8 cellular contexts compared by ENCODE assay signal in genomic region chr10:6579904-6580278, GRCh38. TPM values are rescaled to one million over a fixed set of nuclear protein-coding genes. Genes with fewer than 3 reads are reported as not detected.
DNase-seq lines count a peak whose midpoint lies in the region; ATAC-seq and TF ChIP-seq lines count a peak whose summit lies in the region.

TSS of gene PRKCQ (minus strand) at chr10:6580276. CDS start at chr10:6515135, 65,141 bp downstream.

- peak within 1 kb of the TSS; percentile 96 for H3K4me3 Mint-ChIP-seq in endothelial cell (ENCODE audit: unreplicated experiment)
- peak within 1 kb of the TSS; percentile 91 for H3K4me3 Mint-ChIP-seq in nephron progenitor cell

- peak; percentile 79 for ATAC-seq in Panc1
- no peak for ATAC-seq in GM18861 (IDR thresholded peaks at IDR 0.05; ENCODE audit: unreplicated experiment)

- H3K36me3 Mint-ChIP-seq in endothelial cell (ENCODE audit: low read depth, unreplicated experiment) = no peaks in the 10 kb centered on the region
- peaks cover 30% of the 10 kb centered on the region for H3K36me3 Mint-ChIP-seq in nephron progenitor cell (ENCODE audit: low read depth)

- H3K27me3 Mint-ChIP-seq in endothelial cell (ENCODE audit: unreplicated experiment) = peaks cover 9% of the 10 kb centered on the region
- peaks cover 19% of the 10 kb centered on the region for H3K27me3 Mint-ChIP-seq in nephron progenitor cell (ENCODE audit: low read depth, poor library complexity)

- in situ Hi-C loops in HAP-1 (cut with MboI; ENCODE audit: low sequenced_read_pairs) = no loop called here
- in situ Hi-C loops in Panc1 (cut with HindIII; ENCODE audit: low pct_unique_long_range_greater_than_20kb, low sequenced_read_pairs) = no loop called here

- POLR2A ChIA-PET in Panc1 (lab: Charles Lee) = interaction anchor here (0.5 kb wide), 1 partner anchor 872 kb away, joined by 5 read pairs; no protein-coding TSS in a partner anchor

- H3K27ac Mint-ChIP-seq in endothelial cell (ENCODE audit: unreplicated experiment) (peak within 1 kb of the TSS; percentile 78), nephron progenitor cell (no peak within 1 kb of the TSS)

- no TSS peak for BruUV-seq in Panc1 (replicated peaks; lab: Mats Ljungman, UMichigan)

- peaks cover 60% of the 10 kb centered on the region for H3K4me1 Mint-ChIP-seq in endothelial cell (ENCODE audit: unreplicated experiment)
- peaks cover 35% of the 10 kb centered on the region for H3K4me1 Mint-ChIP-seq in nephron progenitor cell

- CTCF ChIA-PET in Panc1 (lab: Charles Lee) = no interaction called here

- H3K9me3 Mint-ChIP-seq in endothelial cell (ENCODE audit: unreplicated experiment) (no peaks in the 10 kb centered on the region), nephron progenitor cell (no peaks in the 10 kb centered on the region)

- no peaks in the 10 kb centered on the region for H3K9me3 ChIP-seq in HAP-1
- no peaks in the 10 kb centered on the region for H3K9me3 ChIP-seq in Panc1 (ENCODE audit: control insufficient read depth, insufficient read depth, low read depth, low read length)

- H3K27ac ChIP-seq in Panc1 (ENCODE audit: low read length) = peak within 1 kb of the TSS; percentile 39; the same call in 1 of the 2 replicates

- H3K27me3 ChIP-seq in HAP-1 (ENCODE audit: low read depth) (peaks cover 35% of the 10 kb centered on the region), Panc1 (ENCODE audit: control insufficient read depth, insufficient read depth, low read length) (peaks cover 10% of the 10 kb centered on the region)

- DNase-seq in HAP-1 (ENCODE audit: low spot score in 2 of 2) = peak; percentile 40 to 56
- no peak for DNase-seq in Panc1 (ENCODE audit: low read depth, low spot score)
- peak; percentile 52 for DNase-seq in endothelial cell (ENCODE audit: low spot score)
- no peak for DNase-seq in nephron progenitor cell
- DNase-seq in NCI-H2107 treated with DMSO at 0.1 percent for 48 hours (lab: John Stamatoyannopoulos, UW; ENCODE audit: unreplicated experiment) = no peak
- DNase-seq in GF-D8 (lab: John Stamatoyannopoulos, UW) = no peak

- TF ChIP-seq CTCF in Panc1 (IDR thresholded peaks at IDR 0.05) (no peak), endothelial cell (IDR thresholded peaks at IDR 0.05; ENCODE audit: unreplicated experiment) (no peak), nephron progenitor cell (IDR thresholded peaks at IDR 0.05) (no peak)

- H3K36me3 ChIP-seq in HAP-1 (replicated peaks) = peaks cover 2% of the 10 kb centered on the region; the same call in 1 of the 2 replicates
- no peaks in the 10 kb centered on the region for H3K36me3 ChIP-seq in Panc1 (ENCODE audit: control insufficient read depth, insufficient read depth, low read length)

- intact Hi-C loops in Panc1 (cut with micrococcal nuclease; ENCODE audit: unreplicated experiment) = loop anchor here (5.0 kb wide), 1 partner anchor 97 kb away; no protein-coding TSS in a partner anchor

- peaks cover 12% of the 10 kb centered on the region for H3K4me1 ChIP-seq in HAP-1
- no peaks in the 10 kb centered on the region for H3K4me1 ChIP-seq in Panc1 (ENCODE audit: control insufficient read depth, insufficient read depth, low read length)

- H3K4me3 ChIP-seq in GM08714 (ENCODE audit: low read length) (peak within 1 kb of the TSS; percentile 70), HAP-1 (peak within 1 kb of the TSS; percentile 53), Panc1 (ENCODE audit: low read depth in 2 of 2, low read length in 2 of 2) (peak within 1 kb of the TSS; percentile 41 to 56)

RNA-seq across cellular contexts. Expression of gene PRKCQ, which starts in this region (rescaled TPM):
- total RNA-seq in Panc1 (2021; ENCODE audit: unreplicated experiment) (0.23 TPM), endothelial cell (ENCODE audit: unreplicated experiment) (24.0 TPM)
- polyA plus RNA-seq in Panc1 (2012; ENCODE audit: insufficient read length) = not detected

Comparison
In these comparisons a context has a peak if more than half of its experiments do, and no peak if none do; other contexts are left out.
1. RNA of gene PRKCQ (total RNA-seq): 24.0 TPM in endothelial cell (single experiment); 0.23 TPM in Panc1 (single experiment); every median in the first group is over 10 times any median in the second.
2. Peak in ATAC-seq, H3K4me3 ChIP-seq and H3K27ac ChIP-seq in Panc1; RNA of the gene not detected or under 1 TPM.
3. DNase-seq: peak in HAP-1 (2 of 2) and endothelial cell (single experiment); none in Panc1 (single experiment), nephron progenitor cell (single experiment), NCI-H2107 treated with DMSO at 0.1 percent for 48 hours (single experiment) and GF-D8 (single experiment).
4. Peak in every context shown above with its lines, with median percentiles within 50 percentile points of each other: H3K4me3 ChIP-seq.